34 cellular contexts compared by ENCODE assay signal in the genomic region with DNA sequence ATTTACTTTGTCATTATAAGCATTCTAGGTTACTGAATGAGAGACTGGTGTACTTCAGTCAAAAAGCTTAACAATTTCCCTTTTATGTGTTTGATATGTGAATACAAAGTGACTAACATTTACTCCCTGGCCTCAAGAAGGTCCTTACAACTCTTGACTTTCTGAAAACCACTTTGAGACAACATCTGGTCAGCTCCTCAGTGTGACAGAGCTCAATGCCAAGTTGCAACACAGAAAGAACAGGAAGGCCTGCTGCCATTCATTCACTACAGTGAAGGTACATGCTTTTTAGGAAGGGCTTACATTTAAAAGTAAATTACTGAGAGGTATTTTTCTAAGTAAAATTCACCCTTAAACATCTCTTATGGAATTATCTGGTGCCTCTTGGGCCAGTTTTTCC. TPM values are rescaled to one million over a fixed set of nuclear protein-coding genes. Genes with fewer than 3 reads are reported as not detected.
A peak's percentile ranks its signal among the peaks of the same experiment; 100 is the strongest.
DNase-seq lines count a peak whose midpoint lies in the region; ATAC-seq, FAIRE-seq and TF ChIP-seq lines count a peak whose summit lies in the region.
"Had no signal": no experiment of that assay in that cellular context is flagged by ENCODE, and none has a peak within 500 bp of the region (broad histone marks: within the 10 kb centered on the region; RNA-seq: fewer than 3 reads in every experiment).

No MANE protein-coding gene starts in this region.

- no TSS peak for BruUV-seq in K562 (replicated peaks; lab: Mats Ljungman, UMichigan)

- ATAC-seq in stimulated activated naive CD8-positive, alpha-beta T cell treated with anti-CD3 and anti-CD28 coated beads, Interleukin-15, Interleukin-2, amounts not matched to agents 100 U/mL and 50 U/mL, for 24 hours: no peak
- ATAC-seq in K562 (no peak), HG02623 (IDR thresholded peaks at IDR 0.05; ENCODE audit: unreplicated experiment) (no peak)
- ATAC-seq: esophagus mucosa; gastrocnemius medialis; left lobe of liver; naive thymus-derived CD4-positive, alpha-beta T cell; right cardiac atrium had no signal

- in situ Hi-C loops in K562 (cut with MboI): no loop called here

- H3K27me3 ChIP-seq in K562 (ENCODE audit: control insufficient read depth in 2 of 2, insufficient read depth in 2 of 2, low read length in 2 of 2): no peaks in the 10 kb centered on the region
- H3K27me3 ChIP-seq: cardiac muscle cell, gastrocnemius medialis, ovary, tibial artery had no signal

- H3K9me1 ChIP-seq in K562 (ENCODE audit: control insufficient read depth, insufficient read depth, low read length): no peaks in the 10 kb centered on the region

- intact Hi-C loops in K562 (cut with micrococcal nuclease): no loop called here

- FAIRE-seq in K562 (lab: Jason Lieb, UNC): no peak
- FAIRE-seq: H1 had no signal

- no peak for TF ChIP-seq POLR2A in K562 (conservative IDR thresholded peaks at IDR 0.05)

- TF ChIP-seq RAD21 in K562 (CRISPR knock-in tag; conservative IDR thresholded peaks at IDR 0.05 in 1 of 2, IDR thresholded peaks at IDR 0.05 in 1 of 2): no peak

- CTCF ChIA-PET in K562 (lab: Yijun Ruan, JAX; ENCODE audit: low intra/inter-chr PET ratio): no interaction called here

- peaks cover 14% of the 10 kb centered on the region for H3K36me3 Mint-ChIP-seq in stimulated activated naive CD8-positive, alpha-beta T cell treated with anti-CD3 and anti-CD28 coated beads, Interleukin-15, Interleukin-2, amounts not matched to agents 100 ng/mL and 50 ng/mL, for 24 hours (ENCODE audit: low read depth)
- H3K36me3 Mint-ChIP-seq: activated naive CD8-positive, alpha-beta T cell; naive thymus-derived CD4-positive, alpha-beta T cell had no signal

- no peak overlapping the region for H3K9ac ChIP-seq in K562 (ENCODE audit: insufficient read depth in 1 of 2, low read depth in 2 of 2, low read length in 2 of 2)

- POLR2A ChIA-PET in K562 (lab: Yijun Ruan, JAX): no interaction called here

- no peaks in the 10 kb centered on the region for H3K9me3 ChIP-seq in K562 (replicated peaks; ENCODE audit: control insufficient read depth, insufficient read depth, low read depth, low read length)
- H3K9me3 ChIP-seq: gastrocnemius medialis, ovary, tibial artery had no signal

- peak overlapping the region; percentile 41 for H3K27ac Mint-ChIP-seq in stimulated activated naive CD8-positive, alpha-beta T cell treated with anti-CD3 and anti-CD28 coated beads, Interleukin-15, Interleukin-2, amounts not matched to agents 100 ng/mL and 50 ng/mL, for 24 hours
- H3K27ac Mint-ChIP-seq: activated naive CD8-positive, alpha-beta T cell had no signal

- peak overlapping the region; percentile 26 for H2AFZ ChIP-seq in K562 (ENCODE audit: low read depth, low read length)

- H3K4me2 ChIP-seq in K562 (ENCODE audit: insufficient read depth, low read length): no peak overlapping the region

- no peak overlapping the region for H3K4me3 ChIP-seq in K562
- H3K4me3 ChIP-seq: cardiac muscle cell, coronary artery, gastrocnemius medialis, ovary, SK-N-MC, tibial artery had no signal

- peaks cover 24% of the 10 kb centered on the region for H3K79me2 ChIP-seq in K562 (ENCODE audit: control insufficient read depth, insufficient read depth, low read length)

- H3K4me1 ChIP-seq in K562 (replicated peaks in 1 of 2; ENCODE audit: control insufficient read depth in 2 of 2, insufficient read depth in 2 of 2, low read length in 2 of 2): peaks cover 0 to 13% of the 10 kb centered on the region in 2 experiments; a peak in 4 of 5 replicates

- no peaks in the 10 kb centered on the region for H3K27me3 Mint-ChIP-seq in stimulated activated naive CD8-positive, alpha-beta T cell treated with anti-CD3 and anti-CD28 coated beads, Interleukin-15, Interleukin-2, amounts not matched to agents 100 ng/mL and 50 ng/mL, for 24 hours

- H3K9me3 Mint-ChIP-seq in stimulated activated naive CD8-positive, alpha-beta T cell treated with anti-CD3 and anti-CD28 coated beads, Interleukin-15, Interleukin-2, amounts not matched to agents 100 ng/mL and 50 ng/mL, for 24 hours: no peaks in the 10 kb centered on the region
- H3K9me3 Mint-ChIP-seq: activated CD4-positive, alpha-beta T cell treated with anti-CD3 and anti-CD28 coated beads, Interleukin-2, amount 10 ng/mL, durations not matched to agents 7 days and 5 days; CD8-positive, alpha-beta memory T cell; immature natural killer cell; naive thymus-derived CD4-positive, alpha-beta T cell had no signal

- H3K27ac ChIP-seq in K562 (ENCODE audit: extremely low read depth, low read depth, low read length): no peak overlapping the region
- H3K27ac ChIP-seq in substantia nigra (ENCODE audit: low read depth, low read length, poor library complexity, severe bottlenecking): no peak overlapping the region
- H3K27ac ChIP-seq: 22Rv1, cardiac muscle cell, coronary artery, gastrocnemius medialis, ovary, SK-N-MC, tibial artery, WERI-Rb-1 had no signal

- TF ChIP-seq CTCF in K562 (IDR thresholded peaks at IDR 0.05 in 2 of 3, conservative IDR thresholded peaks at IDR 0.05 in 1 of 3; ENCODE audit: insufficient read depth in 2 of 3, low read depth in 1 of 3, low read length in 3 of 3): no peak

- no peak overlapping the region for H3K4me3 Mint-ChIP-seq in stimulated activated naive CD8-positive, alpha-beta T cell treated with anti-CD3 and anti-CD28 coated beads, Interleukin-15, Interleukin-2, amounts not matched to agents 100 ng/mL and 50 ng/mL, for 24 hours
- H3K4me3 Mint-ChIP-seq: activated CD4-positive, alpha-beta T cell treated with anti-CD3 and anti-CD28 coated beads, Interleukin-2, amount 10 ng/mL, durations not matched to agents 7 days and 5 days had no signal

- TF ChIP-seq EP300 in K562 (IDR thresholded peaks at IDR 0.05; ENCODE audit: low read length): no peak

- peaks cover 3% of the 10 kb centered on the region; the same call in 1 of the 3 replicates for H3K36me3 ChIP-seq in K562 (ENCODE audit: control insufficient read depth, insufficient read depth, low read length)
- H3K36me3 ChIP-seq: cardiac muscle cell, gastrocnemius medialis, ovary, tibial artery had no signal

- H3K4me1 Mint-ChIP-seq in stimulated activated naive CD8-positive, alpha-beta T cell treated with anti-CD3 and anti-CD28 coated beads, Interleukin-15, Interleukin-2, amounts not matched to agents 100 ng/mL and 50 ng/mL, for 24 hours (ENCODE audit: low read depth): peaks cover 24% of the 10 kb centered on the region

- DNase-seq in DMS 273 (lab: John Stamatoyannopoulos, UW; ENCODE audit: unreplicated experiment): peak; percentile 27
- no peak for DNase-seq in DMS 273 treated with DMSO at 0.1 percent for 48 hours (lab: John Stamatoyannopoulos, UW)
- no peak for DNase-seq in stimulated activated naive CD8-positive, alpha-beta T cell treated with anti-CD3 and anti-CD28 coated beads, Interleukin-15, Interleukin-2, amounts not matched to agents 100 U/mL and 50 U/mL, for 24 hours
- DNase-seq in K562 (ENCODE audit: extremely low read depth in 1 of 4, low spot score in 3 of 4): no peak
- no peak for DNase-seq in substantia nigra (lab: John Stamatoyannopoulos, UW)
- no peak for DNase-seq in kidney tubule cell (ENCODE audit: low spot score)
- DNase-seq: activated CD4-positive, alpha-beta T cell treated with anti-CD3 and anti-CD28 coated beads, Interleukin-2, amount 10 ng/mL, durations not matched to agents 7 days and 5 days; aorta; CD8-positive, alpha-beta memory T cell; DMS53; gastrocnemius medialis; hippocampal formation; immature natural killer cell; Karpas-422; naive thymus-derived CD4-positive, alpha-beta T cell; NCI-H1105 treated with DMSO at 0.1 percent for 48 hours; NCI-H2081; ovary; right cardiac atrium; RPMI8226; stimulated activated CD4-positive, alpha-beta T cell treated with anti-CD3 and anti-CD28 coated beads, Interleukin-4, amount 100 ng/mL, for 4 hours; stimulated activated naive CD4-positive, alpha-beta T cell; tibial artery; WERI-Rb-1 had no signal

- H4K20me1 ChIP-seq in K562 (replicated peaks; ENCODE audit: control insufficient read depth, insufficient read depth, low read length): no peaks in the 10 kb centered on the region

TF ChIP-seq in K562, 482 proteins besides CTCF, POLR2A, EP300 and RAD21 (continues in another document):
- TF ChIP-seq HNRNPL (IDR thresholded peaks at IDR 0.05; ENCODE audit: low read depth, low read length) (no peak), RB1 (IDR thresholded peaks at IDR 0.05; ENCODE audit: low read depth) (no peak), PYGO2 (tag; IDR thresholded peaks at IDR 0.05) (no peak), RHOXF2B (CRISPR knock-in tag; conservative IDR thresholded peaks at IDR 0.05) (no peak), SIN3B (IDR thresholded peaks at IDR 0.05; ENCODE audit: low read depth) (no peak), NR4A1 (CRISPR knock-in tag; IDR thresholded peaks at IDR 0.05) (no peak), NR4A1 (tag; IDR thresholded peaks at IDR 0.05) (no peak), ZC3H11A (IDR thresholded peaks at IDR 0.05; ENCODE audit: low read depth, low read length) (no peak), XRCC3 (IDR thresholded peaks at IDR 0.05) (no peak)
- TF ChIP-seq, protein P1, sequence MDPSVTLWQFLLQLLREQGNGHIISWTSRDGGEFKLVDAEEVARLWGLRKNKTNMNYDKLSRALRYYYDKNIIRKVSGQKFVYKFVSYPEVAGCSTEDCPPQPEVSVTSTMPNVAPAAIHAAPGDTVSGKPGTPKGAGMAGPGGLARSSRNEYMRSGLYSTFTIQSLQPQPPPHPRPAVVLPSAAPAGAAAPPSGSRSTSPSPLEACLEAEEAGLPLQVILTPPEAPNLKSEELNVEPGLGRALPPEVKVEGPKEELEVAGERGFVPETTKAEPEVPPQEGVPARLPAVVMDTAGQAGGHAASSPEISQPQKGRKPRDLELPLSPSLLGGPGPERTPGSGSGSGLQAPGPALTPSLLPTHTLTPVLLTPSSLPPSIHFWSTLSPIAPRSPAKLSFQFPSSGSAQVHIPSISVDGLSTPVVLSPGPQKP (CRISPR knock-in tag; IDR thresholded peaks at IDR 0.05): no peak

RNA-seq across cellular contexts. Expression of a gene that starts 2.3 kb away (rescaled TPM):
- total RNA-seq in K562 (2011; cell fraction: chromatin; rRNA removed; ENCODE audit: low replicate concordance): 4.2 and 10.9 TPM in 2 replicates
- total RNA-seq in K562 (2011; cell fraction: nucleolus; rRNA removed): 1.8 and 2.1 TPM in 2 replicates
- total RNA-seq in K562 (2011; cell fraction: nucleoplasm; rRNA removed): 4.4 and 7.6 TPM in 2 replicates
- total RNA-seq in K562 (2014; rRNA removed) (4.2 and 4.4 TPM in 2 replicates), K562 (2014; rRNA removed; fragmentation: Illumina TruSeq; extraction: Trizol) (7.7 and 9.4 TPM in 2 replicates), K562 (2015; rRNA removed; fragmentation: Illumina TruSeq; extraction: Trizol) (7.1 and 8.0 TPM in 2 replicates), K562 (2021) (7.9 and 8.3 TPM in 2 replicates)
- polyA plus RNA-seq in K562 (2011; rRNA removed) (7.7 and 9.3 TPM in 2 replicates), K562 (2014; fragmentation: Illumina TruSeq; extraction: Trizol) (4.9 and 6.9 TPM in 2 replicates), K562 (2014; fragmentation: Nextera tagmentation; extraction: Ambion mirVana) (1 to 10 TPM; 2.2 to 4.0 TPM), K562 (2014; rRNA removed) (2.2 and 2.7 TPM in 2 replicates)
- polyA plus RNA-seq in K562 (2011; cell fraction: cytosol; rRNA removed): 1.5 and 2.8 TPM in 2 replicates
- polyA plus RNA-seq in K562 (2011; cell fraction: nucleus; rRNA removed): 3.0 and 4.7 TPM in 2 replicates
- 4.4 and 4.6 TPM in 2 replicates for polyA plus RNA-seq in K562 (2012)
- 11.0 and 13.4 TPM in 2 replicates for polyA minus RNA-seq in K562 (2011; rRNA and poly(A)+ RNA removed)
- 5.0 and 5.6 TPM in 2 replicates for polyA minus RNA-seq in K562 (2011; cell fraction: cytosol; rRNA and poly(A)+ RNA removed)
- 2.8 and 3.9 TPM in 2 replicates for polyA minus RNA-seq in K562 (2011; cell fraction: nucleus; rRNA and poly(A)+ RNA removed)
